Comparison of ENCODE assay signal across 1 cellular context in genomic region chr6:142885182-142885867, GRCh38.
A peak's percentile ranks its signal among the peaks of the same experiment; 100 is the strongest.
TF ChIP-seq lines count a peak whose summit lies in the region.

No MANE protein-coding gene starts in this region.

TF ChIP-seq in K562, 482 proteins besides CTCF, POLR2A, EP300 and RAD21 (continued from another document and continues in another):
- TF ChIP-seq RERE (CRISPR knock-in tag; IDR thresholded peaks at IDR 0.05; ENCODE audit: borderline replicate concordance) (no peak), HNRNPK (IDR thresholded peaks at IDR 0.05; ENCODE audit: low read depth, low read length, poor library complexity, severe bottlenecking) (no peak), CBFB (CRISPR knock-in tag; IDR thresholded peaks at IDR 0.05) (no peak), ILF3 (IDR thresholded peaks at IDR 0.05; ENCODE audit: borderline replicate concordance) (no peak), POLR2G (IDR thresholded peaks at IDR 0.05; ENCODE audit: low read depth, low read length) (no peak), RNF2 (IDR thresholded peaks at IDR 0.05) (no peak), JUND (IDR thresholded peaks at IDR 0.05; ENCODE audit: borderline replicate concordance, low read depth, low read length) (peak; percentile 9; the same call in 1 of the 2 replicates), JUND (tag; IDR thresholded peaks at IDR 0.05; ENCODE audit: borderline replicate concordance, low read depth, low read length) (peak; percentile 67; the same call in 1 of the 3 replicates), RBM14 (IDR thresholded peaks at IDR 0.05; ENCODE audit: borderline replicate concordance, insufficient read depth, low read depth, low read length) (no peak), ZNF695 (CRISPR knock-in tag; IDR thresholded peaks at IDR 0.05) (no peak), ETV5 (CRISPR knock-in tag; IDR thresholded peaks at IDR 0.05; ENCODE audit: low read depth) (no peak), ZNF766 (CRISPR knock-in tag; conservative IDR thresholded peaks at IDR 0.05) (no peak), ZNF444 (CRISPR knock-in tag; IDR thresholded peaks at IDR 0.05) (no peak), ZC3H11A (IDR thresholded peaks at IDR 0.05; ENCODE audit: low read depth, low read length) (no peak), MEF2A (IDR thresholded peaks at IDR 0.05; ENCODE audit: control insufficient read depth, low read depth, low read length) (peak; percentile 80; the same call in 1 of the 2 replicates), SMARCA4 (IDR thresholded peaks at IDR 0.05) (no peak), TARDBP (IDR thresholded peaks at IDR 0.05) (no peak), HLTF (IDR thresholded peaks at IDR 0.05) (no peak), CCNT2 (IDR thresholded peaks at IDR 0.05; ENCODE audit: borderline replicate concordance, extremely low read depth, insufficient read length, low read depth, low read length) (no peak), PHF8 (IDR thresholded peaks at IDR 0.05; ENCODE audit: borderline replicate concordance, low read length) (no peak), CBFA2T2 (conservative IDR thresholded peaks at IDR 0.05) (no peak), ARID3A (IDR thresholded peaks at IDR 0.05; ENCODE audit: borderline replicate concordance, low read depth, low read length) (no peak), FOSL1 (tag; conservative IDR thresholded peaks at IDR 0.05) (peak; percentile 50), SPI1 (IDR thresholded peaks at IDR 0.05; ENCODE audit: borderline replicate concordance, low read depth, low read length) (no peak), ZFX (CRISPR knock-in tag; IDR thresholded peaks at IDR 0.05) (no peak), MAZ (CRISPR knock-in tag; conservative IDR thresholded peaks at IDR 0.05 in 1 of 2, IDR thresholded peaks at IDR 0.05 in 1 of 2) (peak in 1 of 2 experiments; percentile 59; a peak in 1 of 4 replicates), ZNF717 (CRISPR knock-in tag; IDR thresholded peaks at IDR 0.05) (no peak), MTA3 (IDR thresholded peaks at IDR 0.05; ENCODE audit: borderline replicate concordance) (no peak), ZFP36 (IDR thresholded peaks at IDR 0.05; ENCODE audit: low read depth, low read length, partially characterized antibody) (no peak), CBX5 (IDR thresholded peaks at IDR 0.05; ENCODE audit: borderline replicate concordance, low read depth) (no peak), MEF2D (tag; conservative IDR thresholded peaks at IDR 0.05; ENCODE audit: low read depth) (peak; percentile 98), LCOR (CRISPR knock-in tag; IDR thresholded peaks at IDR 0.05) (no peak), CSDE1 (IDR thresholded peaks at IDR 0.05) (no peak), NR1H2 (CRISPR knock-in tag; IDR thresholded peaks at IDR 0.05) (no peak)
- TF ChIP-seq, protein P1, sequence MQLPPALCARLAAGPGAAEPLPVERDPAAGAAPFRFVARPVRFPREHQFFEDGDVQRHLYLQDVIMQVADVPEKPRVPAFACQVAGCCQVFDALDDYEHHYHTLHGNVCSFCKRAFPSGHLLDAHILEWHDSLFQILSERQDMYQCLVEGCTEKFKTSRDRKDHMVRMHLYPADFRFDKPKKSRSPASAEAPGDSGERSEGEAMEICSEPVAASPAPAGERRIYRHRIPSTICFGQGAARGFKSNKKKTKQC (CRISPR knock-in tag; IDR thresholded peaks at IDR 0.05), result no peak
- TF ChIP-seq, protein P2, sequence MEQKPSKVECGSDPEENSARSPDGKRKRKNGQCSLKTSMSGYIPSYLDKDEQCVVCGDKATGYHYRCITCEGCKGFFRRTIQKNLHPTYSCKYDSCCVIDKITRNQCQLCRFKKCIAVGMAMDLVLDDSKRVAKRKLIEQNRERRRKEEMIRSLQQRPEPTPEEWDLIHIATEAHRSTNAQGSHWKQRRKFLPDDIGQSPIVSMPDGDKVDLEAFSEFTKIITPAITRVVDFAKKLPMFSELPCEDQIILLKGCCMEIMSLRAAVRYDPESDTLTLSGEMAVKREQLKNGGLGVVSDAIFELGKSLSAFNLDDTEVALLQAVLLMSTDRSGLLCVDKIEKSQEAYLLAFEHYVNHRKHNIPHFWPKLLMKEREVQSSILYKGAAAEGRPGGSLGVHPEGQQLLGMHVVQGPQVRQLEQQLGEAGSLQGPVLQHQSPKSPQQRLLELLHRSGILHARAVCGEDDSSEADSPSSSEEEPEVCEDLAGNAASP (IDR thresholded peaks at IDR 0.05), result no peak
- TF ChIP-seq, protein P3, sequence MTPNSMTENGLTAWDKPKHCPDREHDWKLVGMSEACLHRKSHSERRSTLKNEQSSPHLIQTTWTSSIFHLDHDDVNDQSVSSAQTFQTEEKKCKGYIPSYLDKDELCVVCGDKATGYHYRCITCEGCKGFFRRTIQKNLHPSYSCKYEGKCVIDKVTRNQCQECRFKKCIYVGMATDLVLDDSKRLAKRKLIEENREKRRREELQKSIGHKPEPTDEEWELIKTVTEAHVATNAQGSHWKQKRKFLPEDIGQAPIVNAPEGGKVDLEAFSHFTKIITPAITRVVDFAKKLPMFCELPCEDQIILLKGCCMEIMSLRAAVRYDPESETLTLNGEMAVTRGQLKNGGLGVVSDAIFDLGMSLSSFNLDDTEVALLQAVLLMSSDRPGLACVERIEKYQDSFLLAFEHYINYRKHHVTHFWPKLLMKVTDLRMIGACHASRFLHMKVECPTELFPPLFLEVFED (CRISPR knock-in tag; conservative IDR thresholded peaks at IDR 0.05), result no peak
- TF ChIP-seq, protein P4, sequence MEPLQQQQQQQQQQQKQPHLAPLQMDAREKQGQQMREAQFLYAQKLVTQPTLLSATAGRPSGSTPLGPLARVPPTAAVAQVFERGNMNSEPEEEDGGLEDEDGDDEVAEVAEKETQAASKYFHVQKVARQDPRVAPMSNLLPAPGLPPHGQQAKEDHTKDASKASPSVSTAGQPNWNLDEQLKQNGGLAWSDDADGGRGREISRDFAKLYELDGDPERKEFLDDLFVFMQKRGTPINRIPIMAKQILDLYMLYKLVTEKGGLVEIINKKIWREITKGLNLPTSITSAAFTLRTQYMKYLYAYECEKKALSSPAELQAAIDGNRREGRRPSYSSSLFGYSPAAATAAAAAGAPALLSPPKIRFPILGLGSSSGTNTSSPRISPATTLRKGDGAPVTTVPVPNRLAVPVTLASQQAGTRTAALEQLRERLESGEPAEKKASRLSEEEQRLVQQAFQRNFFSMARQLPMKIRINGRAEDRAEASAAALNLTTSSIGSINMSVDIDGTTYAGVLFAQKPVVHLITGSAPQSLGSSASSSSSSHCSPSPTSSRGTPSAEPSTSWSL (CRISPR knock-in tag; IDR thresholded peaks at IDR 0.05; ENCODE audit: borderline replicate concordance), result no peak
- TF ChIP-seq, protein P5, sequence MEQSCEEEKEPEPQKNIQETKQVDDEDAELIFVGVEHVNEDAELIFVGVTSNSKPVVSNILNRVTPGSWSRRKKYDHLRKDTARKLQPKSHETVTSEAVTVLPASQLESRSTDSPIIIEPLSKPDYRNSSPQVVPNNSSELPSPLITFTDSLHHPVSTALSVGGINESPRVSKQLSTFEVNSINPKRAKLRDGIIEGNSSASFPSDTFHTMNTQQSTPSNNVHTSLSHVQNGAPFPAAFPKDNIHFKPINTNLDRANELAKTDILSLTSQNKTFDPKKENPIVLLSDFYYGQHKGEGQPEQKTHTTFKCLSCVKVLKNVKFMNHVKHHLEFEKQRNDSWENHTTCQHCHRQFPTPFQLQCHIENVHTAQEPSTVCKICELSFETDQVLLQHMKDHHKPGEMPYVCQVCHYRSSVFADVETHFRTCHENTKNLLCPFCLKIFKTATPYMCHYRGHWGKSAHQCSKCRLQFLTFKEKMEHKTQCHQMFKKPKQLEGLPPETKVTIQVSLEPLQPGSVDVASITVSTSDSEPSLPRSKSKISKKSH (CRISPR knock-in tag; IDR thresholded peaks at IDR 0.05), result no peak
- TF ChIP-seq, protein P6, sequence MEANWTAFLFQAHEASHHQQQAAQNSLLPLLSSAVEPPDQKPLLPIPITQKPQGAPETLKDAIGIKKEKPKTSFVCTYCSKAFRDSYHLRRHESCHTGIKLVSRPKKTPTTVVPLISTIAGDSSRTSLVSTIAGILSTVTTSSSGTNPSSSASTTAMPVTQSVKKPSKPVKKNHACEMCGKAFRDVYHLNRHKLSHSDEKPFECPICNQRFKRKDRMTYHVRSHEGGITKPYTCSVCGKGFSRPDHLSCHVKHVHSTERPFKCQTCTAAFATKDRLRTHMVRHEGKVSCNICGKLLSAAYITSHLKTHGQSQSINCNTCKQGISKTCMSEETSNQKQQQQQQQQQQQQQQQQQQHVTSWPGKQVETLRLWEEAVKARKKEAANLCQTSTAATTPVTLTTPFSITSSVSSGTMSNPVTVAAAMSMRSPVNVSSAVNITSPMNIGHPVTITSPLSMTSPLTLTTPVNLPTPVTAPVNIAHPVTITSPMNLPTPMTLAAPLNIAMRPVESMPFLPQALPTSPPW (CRISPR knock-in tag; IDR thresholded peaks at IDR 0.05), result peak; percentile 42; the same call in 1 of the 2 replicates
- TF ChIP-seq, protein P7, sequence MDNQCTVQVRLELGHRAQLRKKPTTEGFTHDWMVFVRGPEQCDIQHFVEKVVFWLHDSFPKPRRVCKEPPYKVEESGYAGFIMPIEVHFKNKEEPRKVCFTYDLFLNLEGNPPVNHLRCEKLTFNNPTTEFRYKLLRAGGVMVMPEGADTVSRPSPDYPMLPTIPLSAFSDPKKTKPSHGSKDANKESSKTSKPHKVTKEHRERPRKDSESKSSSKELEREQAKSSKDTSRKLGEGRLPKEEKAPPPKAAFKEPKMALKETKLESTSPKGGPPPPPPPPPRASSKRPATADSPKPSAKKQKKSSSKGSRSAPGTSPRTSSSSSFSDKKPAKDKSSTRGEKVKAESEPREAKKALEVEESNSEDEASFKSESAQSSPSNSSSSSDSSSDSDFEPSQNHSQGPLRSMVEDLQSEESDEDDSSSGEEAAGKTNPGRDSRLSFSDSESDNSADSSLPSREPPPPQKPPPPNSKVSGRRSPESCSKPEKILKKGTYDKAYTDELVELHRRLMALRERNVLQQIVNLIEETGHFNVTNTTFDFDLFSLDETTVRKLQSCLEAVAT (IDR thresholded peaks at IDR 0.05), result no peak
- TF ChIP-seq, protein P8, sequence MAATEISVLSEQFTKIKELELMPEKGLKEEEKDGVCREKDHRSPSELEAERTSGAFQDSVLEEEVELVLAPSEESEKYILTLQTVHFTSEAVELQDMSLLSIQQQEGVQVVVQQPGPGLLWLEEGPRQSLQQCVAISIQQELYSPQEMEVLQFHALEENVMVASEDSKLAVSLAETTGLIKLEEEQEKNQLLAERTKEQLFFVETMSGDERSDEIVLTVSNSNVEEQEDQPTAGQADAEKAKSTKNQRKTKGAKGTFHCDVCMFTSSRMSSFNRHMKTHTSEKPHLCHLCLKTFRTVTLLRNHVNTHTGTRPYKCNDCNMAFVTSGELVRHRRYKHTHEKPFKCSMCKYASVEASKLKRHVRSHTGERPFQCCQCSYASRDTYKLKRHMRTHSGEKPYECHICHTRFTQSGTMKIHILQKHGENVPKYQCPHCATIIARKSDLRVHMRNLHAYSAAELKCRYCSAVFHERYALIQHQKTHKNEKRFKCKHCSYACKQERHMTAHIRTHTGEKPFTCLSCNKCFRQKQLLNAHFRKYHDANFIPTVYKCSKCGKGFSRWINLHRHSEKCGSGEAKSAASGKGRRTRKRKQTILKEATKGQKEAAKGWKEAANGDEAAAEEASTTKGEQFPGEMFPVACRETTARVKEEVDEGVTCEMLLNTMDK (IDR thresholded peaks at IDR 0.05; ENCODE audit: borderline replicate concordance, insufficient read depth, low read depth, low read length, poor library complexity, severe bottlenecking), result no peak
- TF ChIP-seq, protein P9, sequence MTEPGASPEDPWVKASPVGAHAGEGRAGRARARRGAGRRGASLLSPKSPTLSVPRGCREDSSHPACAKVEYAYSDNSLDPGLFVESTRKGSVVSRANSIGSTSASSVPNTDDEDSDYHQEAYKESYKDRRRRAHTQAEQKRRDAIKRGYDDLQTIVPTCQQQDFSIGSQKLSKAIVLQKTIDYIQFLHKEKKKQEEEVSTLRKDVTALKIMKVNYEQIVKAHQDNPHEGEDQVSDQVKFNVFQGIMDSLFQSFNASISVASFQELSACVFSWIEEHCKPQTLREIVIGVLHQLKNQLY (CRISPR knock-in tag; conservative IDR thresholded peaks at IDR 0.05), result no peak
